Comparison of ENCODE assay signal across 16 cellular contexts in the genomic region with DNA sequence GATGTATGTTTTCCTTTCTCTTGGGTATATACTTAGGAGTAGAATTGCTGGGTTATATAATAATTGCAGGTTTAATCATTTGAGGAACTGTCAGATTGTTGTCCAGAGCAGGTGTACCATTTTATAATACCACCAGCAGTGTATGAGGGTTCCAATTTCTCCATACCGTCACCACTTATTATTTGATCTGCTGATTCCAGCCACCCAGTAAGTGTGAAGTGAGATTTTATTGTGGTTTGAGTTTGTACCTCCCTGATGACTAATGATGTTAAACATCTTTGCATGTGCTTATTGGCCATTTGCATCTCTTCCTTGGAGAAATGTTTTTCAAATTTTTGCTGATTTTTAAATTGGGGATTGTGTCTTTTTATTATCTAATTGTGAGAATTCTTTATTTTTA.
"Had no signal": no experiment of that assay in that cellular context is flagged by ENCODE, and none has a peak within 500 bp of the region (broad histone marks: within the 10 kb centered on the region; RNA-seq: fewer than 3 reads in every experiment).

No MANE protein-coding gene starts in this region.

- H3K27ac Mint-ChIP-seq: activated CD4-positive, alpha-beta memory T cell treated with anti-CD3 and anti-CD28 coated beads for 36 hours; activated CD4-positive, alpha-beta T cell treated with anti-CD3 and anti-CD28 coated beads for 36 hours; activated naive CD8-positive, alpha-beta T cell; nephron; stimulated activated naive CD8-positive, alpha-beta T cell treated with anti-CD3 and anti-CD28 coated beads, Interleukin-15, Interleukin-2, amounts not matched to agents 100 ng/mL and 50 ng/mL, for 24 hours; T-helper 17 cell; type B pancreatic cell had no signal

- H3K9me3 ChIP-seq: psoas muscle, right lobe of liver had no signal

- H3K27me3 ChIP-seq: right lobe of liver had no signal

- DNase-seq: activated CD4-positive, alpha-beta memory T cell treated with anti-CD3 and anti-CD28 coated beads for 36 hours; activated CD4-positive, alpha-beta T cell treated with anti-CD3 and anti-CD28 coated beads for 36 hours; activated CD8-positive, alpha-beta memory T cell treated with anti-CD3 and anti-CD28 coated beads, Interleukin-2, amount 50 U/mL, for 4 hours; activated effector memory CD4-positive, alpha-beta T cell treated with anti-CD3 and anti-CD28 coated beads, Interleukin-2, amount 50 U/mL, for 16 hours; activated T-cell treated with anti-CD3 and anti-CD28 coated beads, Interleukin-2, amount 50 U/mL, for 48 hours; head of caudate nucleus; occipital lobe; psoas muscle; T-helper 17 cell had no signal

- H3K36me3 ChIP-seq: right lobe of liver had no signal

- H3K4me3 ChIP-seq: psoas muscle, right lobe of liver had no signal

- H3K27ac ChIP-seq: epithelial cell of prostate, psoas muscle, right lobe of liver had no signal

- H3K4me3 Mint-ChIP-seq: activated CD4-positive, alpha-beta memory T cell treated with anti-CD3 and anti-CD28 coated beads for 36 hours; activated CD4-positive, alpha-beta T cell treated with anti-CD3 and anti-CD28 coated beads for 36 hours; activated naive CD8-positive, alpha-beta T cell; nephron; stimulated activated naive CD8-positive, alpha-beta T cell treated with anti-CD3 and anti-CD28 coated beads, Interleukin-15, Interleukin-2, amounts not matched to agents 100 ng/mL and 50 ng/mL, for 24 hours; T-helper 17 cell; type B pancreatic cell had no signal

- H3K9me3 Mint-ChIP-seq: activated CD4-positive, alpha-beta memory T cell treated with anti-CD3 and anti-CD28 coated beads for 36 hours; nephron; stimulated activated naive CD8-positive, alpha-beta T cell treated with anti-CD3 and anti-CD28 coated beads, Interleukin-15, Interleukin-2, amounts not matched to agents 100 ng/mL and 50 ng/mL, for 24 hours; type B pancreatic cell had no signal

- H3K4me1 ChIP-seq: right lobe of liver had no signal

- FAIRE-seq: frontal cortex had no signal

- ATAC-seq: activated CD4-positive, alpha-beta T cell treated with anti-CD3 and anti-CD28 coated beads for 36 hours; psoas muscle; right lobe of liver; T-helper 17 cell had no signal

- H3K27me3 Mint-ChIP-seq: activated CD4-positive, alpha-beta memory T cell treated with anti-CD3 and anti-CD28 coated beads for 36 hours; activated CD4-positive, alpha-beta T cell treated with anti-CD3 and anti-CD28 coated beads for 36 hours; activated naive CD8-positive, alpha-beta T cell; stimulated activated naive CD8-positive, alpha-beta T cell treated with anti-CD3 and anti-CD28 coated beads, Interleukin-15, Interleukin-2, amounts not matched to agents 100 ng/mL and 50 ng/mL, for 24 hours; T-helper 17 cell; type B pancreatic cell had no signal
